Comparison of ENCODE assay signal across 25 cellular contexts in the genomic region with DNA sequence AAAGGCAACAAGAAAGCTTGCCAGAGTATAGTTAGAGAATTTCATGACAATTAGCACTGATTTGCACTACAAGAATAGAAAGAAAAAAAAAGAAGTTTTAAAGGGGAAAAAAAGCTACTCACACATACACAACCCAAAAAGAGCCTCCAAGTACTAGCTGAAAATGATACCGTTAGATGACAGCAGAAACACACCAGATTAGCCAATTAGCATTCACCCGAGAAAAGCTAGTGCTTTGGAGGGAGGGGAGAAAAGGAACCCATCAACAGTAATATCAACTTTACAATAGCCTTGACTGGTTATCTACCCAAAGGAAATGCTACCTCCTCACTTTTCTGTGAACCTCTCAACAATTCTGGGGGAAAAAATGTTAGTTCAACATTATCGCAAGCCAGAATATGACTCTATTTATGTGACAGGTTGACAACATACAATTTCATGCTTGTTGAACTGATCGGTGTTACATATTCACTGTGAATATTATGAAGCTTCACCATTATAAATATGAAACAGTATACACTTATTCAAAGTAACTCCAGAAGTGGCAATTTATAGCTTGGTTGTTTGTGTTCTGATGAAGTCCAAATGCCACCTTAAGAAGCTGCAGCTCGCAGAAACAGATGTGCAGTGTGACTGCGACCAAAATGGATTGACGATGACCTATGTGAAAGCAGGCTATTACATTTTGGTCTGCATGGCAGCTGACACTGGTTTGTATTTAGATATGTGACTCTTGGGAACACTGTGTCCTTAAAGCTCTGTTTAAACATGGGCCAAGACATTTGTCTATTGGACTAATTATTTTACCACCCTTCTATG. TPM values are rescaled to one million over a fixed set of nuclear protein-coding genes. Genes with fewer than 3 reads are reported as not detected.
A peak's percentile ranks its signal among the peaks of the same experiment; 100 is the strongest.
DNase-seq lines count a peak whose midpoint lies in the region; ATAC-seq, FAIRE-seq and TF ChIP-seq lines count a peak whose summit lies in the region.
"Had no signal": no experiment of that assay in that cellular context is flagged by ENCODE, and none has a peak within 500 bp of the region (broad histone marks: within the 10 kb centered on the region; RNA-seq: fewer than 3 reads in every experiment).

No MANE protein-coding gene starts in this region.

- H3K9me2 ChIP-seq in Karpas-422 (replicated peaks; ENCODE audit: insufficient read depth, low read length) = no peaks in the 10 kb centered on the region

- DNase-seq in left ventricle myocardium inferior (no peak), HepG2 (ENCODE audit: low spot score) (no peak), gastrocnemius medialis (peak; percentile 77 to 85), Karpas-422 (no peak), natural killer cell (no peak)
- DNase-seq: CD8-positive, alpha-beta memory T cell; GOT3; HCEC 1CT; Kasumi-1; NCI-H1694; NCI-H2081; NCI-H2171; NCI-H345; NCI-H524; NCI-H774; NK-92 treated with Interleukin-12 subunit alpha and Interleukin-12 subunit beta, amount 100 ng/mL, for 24 hours had no signal

- 66 to 86% methylated on average over 7 of the region's 7 CpGs for WGBS in gastroesophageal sphincter (ENCODE audit: low coverage in 1 of 2), 2 donors
- 99% methylated on average over 7 of the region's 7 CpGs for WGBS in HepG2 (ENCODE audit: low lambda C conversion rate)

- H3K79me2 ChIP-seq in HepG2 (ENCODE audit: insufficient read depth, low read length) = peaks cover 79% of the 10 kb centered on the region
- H3K79me2 ChIP-seq in Karpas-422 (ENCODE audit: low read length) = no peaks in the 10 kb centered on the region

- TF ChIP-seq RAD21 in HepG2 (CRISPR knock-in tag; IDR thresholded peaks at IDR 0.05) = no peak

- H4K20me1 ChIP-seq in HepG2 (ENCODE audit: insufficient read depth, low read length) (no peaks in the 10 kb centered on the region), Karpas-422 (ENCODE audit: insufficient read depth, low read depth, low read length) (no peaks in the 10 kb centered on the region)

- H3K36me3 ChIP-seq in gastroesophageal sphincter = no peaks in the 10 kb centered on the region
- no peaks in the 10 kb centered on the region for H3K36me3 ChIP-seq in left ventricle myocardium inferior
- H3K36me3 ChIP-seq in HepG2 (replicated peaks in 1 of 2; ENCODE audit: control insufficient read depth in 1 of 2, insufficient read depth in 2 of 2, low read length in 2 of 2) = peaks cover 4 to 30% of the 10 kb centered on the region in 2 experiments
- no peaks in the 10 kb centered on the region for H3K36me3 ChIP-seq in gastrocnemius medialis
- H3K36me3 ChIP-seq in Karpas-422 (ENCODE audit: insufficient read depth, low read length) = no peaks in the 10 kb centered on the region

- no peak overlapping the region for H3K27ac Mint-ChIP-seq in natural killer cell
- H3K27ac Mint-ChIP-seq: CD8-positive, alpha-beta memory T cell; IgD-negative memory B cell had no signal

- no peaks in the 10 kb centered on the region for H3K9me3 ChIP-seq in gastroesophageal sphincter
- no peaks in the 10 kb centered on the region for H3K9me3 ChIP-seq in left ventricle myocardium inferior (replicated peaks)
- H3K9me3 ChIP-seq in HepG2 (ENCODE audit: low read length) = no peaks in the 10 kb centered on the region
- H3K9me3 ChIP-seq in gastrocnemius medialis = no peaks in the 10 kb centered on the region
- H3K9me3 ChIP-seq in Karpas-422 (ENCODE audit: low read length) = no peaks in the 10 kb centered on the region

- TF ChIP-seq CTCF in gastroesophageal sphincter (IDR thresholded peaks at IDR 0.05) (no peak), left ventricle myocardium inferior (IDR thresholded peaks at IDR 0.05; ENCODE audit: borderline replicate concordance) (no peak), HepG2 (CRISPR knock-in tag; IDR thresholded peaks at IDR 0.05) (no peak), gastrocnemius medialis (IDR thresholded peaks at IDR 0.05 in 4 of 5, conservative IDR thresholded peaks at IDR 0.05 in 1 of 5) (no peak), natural killer cell (IDR thresholded peaks at IDR 0.05) (no peak)

- H3K4me2 ChIP-seq in HepG2 (ENCODE audit: low read depth, low read length) = no peak overlapping the region
- no peak overlapping the region for H3K4me2 ChIP-seq in Karpas-422 (ENCODE audit: low read depth, low read length, poor library complexity, severe bottlenecking)

- in situ Hi-C loops in HepG2 (cut with HindIII; ENCODE audit: extremely low pct_ligation_motif_present, low pct_unique_long_range_greater_than_20kb) (no loop called here), gastrocnemius medialis (cut with MboI; ENCODE audit: low sequenced_read_pairs in 4 of 4) (no loop called here)

- no peak for FAIRE-seq in HepG2 (lab: Jason Lieb, UNC)
- FAIRE-seq: A204.1, G401.6, GM12892 had no signal

- H3K9ac ChIP-seq in HepG2 (ENCODE audit: insufficient read depth, low read depth, low read length) = no peak overlapping the region
- H3K9ac ChIP-seq in Karpas-422 (ENCODE audit: low read length) = no peak overlapping the region

- no peak overlapping the region for H2AFZ ChIP-seq in HepG2 (ENCODE audit: low read length)
- H2AFZ ChIP-seq in Karpas-422 (ENCODE audit: low read length) = no peak overlapping the region

- POLR2A ChIA-PET in HepG2 (lab: Yijun Ruan, JAX) = interaction anchor here (1.3 to 2.4 kb wide), 4 partner anchors 8 to 17 kb away, joined by 5 to 10 read pairs (median 7); a partner anchor contains a TSS

- BruUV-seq in HepG2 (replicated peaks; lab: Mats Ljungman, UMichigan) = no TSS peak

- H3K36me3 Mint-ChIP-seq in natural killer cell = no peaks in the 10 kb centered on the region
- H3K36me3 Mint-ChIP-seq: CD8-positive, alpha-beta memory T cell; IgD-negative memory B cell had no signal

- H3K4me3 Mint-ChIP-seq in natural killer cell = no peak overlapping the region
- H3K4me3 Mint-ChIP-seq: CD8-positive, alpha-beta memory T cell; IgD-negative memory B cell had no signal

- no peaks in the 10 kb centered on the region for H3K27me3 ChIP-seq in gastroesophageal sphincter
- H3K27me3 ChIP-seq in left ventricle myocardium inferior (ENCODE audit: low read depth) = no peaks in the 10 kb centered on the region
- no peaks in the 10 kb centered on the region for H3K27me3 ChIP-seq in HepG2 (ENCODE audit: control insufficient read depth in 1 of 2, insufficient read depth in 2 of 2, low read length in 2 of 2)
- H3K27me3 ChIP-seq in gastrocnemius medialis = no peaks in the 10 kb centered on the region
- no peaks in the 10 kb centered on the region; the same call in 1 of the 2 replicates for H3K27me3 ChIP-seq in Karpas-422 (ENCODE audit: low read length)

- peaks cover 0 to 9% of the 10 kb centered on the region in 2 donors for H3K9me3 Mint-ChIP-seq in natural killer cell
- H3K9me3 Mint-ChIP-seq: IgD-negative memory B cell had no signal

- TF ChIP-seq EP300 in gastroesophageal sphincter (IDR thresholded peaks at IDR 0.05) (no peak), HepG2 (IDR thresholded peaks at IDR 0.05; ENCODE audit: low read depth in 2 of 2, low read length in 2 of 2) (no peak), HepG2 (CRISPR knock-in tag; IDR thresholded peaks at IDR 0.05; ENCODE audit: borderline replicate concordance) (no peak)

- no peak for ATAC-seq in gastroesophageal sphincter
- no peak for ATAC-seq in HepG2
- peak; percentile 87 to 88 for ATAC-seq in gastrocnemius medialis
- no peak for ATAC-seq in HG03097 (IDR thresholded peaks at IDR 0.05; ENCODE audit: low FRiP score, unreplicated experiment)
- no peak for ATAC-seq in HG03520 (IDR thresholded peaks at IDR 0.05; ENCODE audit: unreplicated experiment)
- no peak for ATAC-seq in natural killer cell
- ATAC-seq: Panc1 had no signal

- CTCF ChIA-PET in HepG2 (lab: Yijun Ruan, JAX; ENCODE audit: low intra/inter-chr PET ratio, low total read pairs) = no interaction called here

- peaks cover 3 to 67% (median 11%) of the 10 kb centered on the region in 3 donors for H3K4me1 ChIP-seq in gastroesophageal sphincter
- peaks cover 84% of the 10 kb centered on the region for H3K4me1 ChIP-seq in left ventricle myocardium inferior
- peaks cover 94% of the 10 kb centered on the region for H3K4me1 ChIP-seq in HepG2 (ENCODE audit: insufficient read depth, low read length)
- peaks cover 61 to 78% of the 10 kb centered on the region in 2 donors for H3K4me1 ChIP-seq in gastrocnemius medialis
- H3K4me1 ChIP-seq in Karpas-422 (ENCODE audit: low read length) = no peaks in the 10 kb centered on the region

- H3K4me1 Mint-ChIP-seq in natural killer cell = no peaks in the 10 kb centered on the region
- H3K4me1 Mint-ChIP-seq: CD8-positive, alpha-beta memory T cell; IgD-negative memory B cell had no signal

- H3K4me3 ChIP-seq in gastroesophageal sphincter (no peak overlapping the region), left ventricle myocardium inferior (peak overlapping the region; percentile 37), HepG2 (replicated peaks in 1 of 3; ENCODE audit: insufficient read depth in 1 of 3, low read depth in 2 of 3, low read length in 3 of 3) (no peak overlapping the region), gastrocnemius medialis (peak overlapping the region; percentile 30 to 42 (median 31)), Karpas-422 (ENCODE audit: low read length) (no peak overlapping the region)

- intact Hi-C loops in left ventricle myocardium inferior (cut with micrococcal nuclease) (no loop called here), HepG2 (cut with micrococcal nuclease; ENCODE audit: unreplicated experiment) (no loop called here), gastrocnemius medialis (cut with DNase I; ENCODE audit: low total_unique reads) (loop anchor here (1.0 kb wide), 1 partner anchor 61 kb away; no protein-coding TSS in a partner anchor), natural killer cell (cut with micrococcal nuclease) (no loop called here)

- TF ChIP-seq POLR2A in gastroesophageal sphincter (IDR thresholded peaks at IDR 0.05) (no peak), HepG2 (IDR thresholded peaks at IDR 0.05; ENCODE audit: insufficient read depth in 1 of 2, low read depth in 2 of 2, low read length in 2 of 2) (no peak), gastrocnemius medialis (IDR thresholded peaks at IDR 0.05) (peak; percentile 76 to 81)

- H3K27ac ChIP-seq in gastroesophageal sphincter (peak overlapping the region in 3 of 4 donors; percentile 25 to 83 (median 46)), left ventricle myocardium inferior (replicated peaks) (peak overlapping the region; percentile 94), HepG2 (ENCODE audit: extremely low read length, insufficient read depth, low read length) (peak overlapping the region; percentile 13), gastrocnemius medialis (peak overlapping the region; percentile 84 to 99 (median 90)), Karpas-422 (ENCODE audit: low read length) (no peak overlapping the region)
- H3K27ac ChIP-seq: C4-2B had no signal

- no peaks in the 10 kb centered on the region for H3K27me3 Mint-ChIP-seq in natural killer cell (ENCODE audit: low read depth in 2 of 2)
- H3K27me3 Mint-ChIP-seq: IgD-negative memory B cell had no signal

RNA-seq across cellular contexts. Expression of a gene that starts 15.9 kb away (rescaled TPM):
- 10 to 100 TPM in 2 of 4 donors, 1 to 10 TPM in 2; 5.8 to 43.7 (median 18.3) TPM for total RNA-seq in gastroesophageal sphincter
- 108 TPM for total RNA-seq in left ventricle myocardium inferior
- 18.8 and 20.7 TPM in 2 replicates for total RNA-seq in HepG2 (2016; rRNA removed; fragmentation: Illumina TruSeq; extraction: Trizol)
- total RNA-seq in HepG2 (2016; cell fraction: cytosol; rRNA removed; fragmentation: Illumina TruSeq; extraction: Trizol; ENCODE audit: low read depth) = 2.1 and 2.8 TPM in 2 replicates
- 16.5 and 17.8 TPM in 2 replicates for total RNA-seq in HepG2 (2016; cell fraction: insoluble cytoplasmic fraction; rRNA removed; fragmentation: Illumina TruSeq; extraction: Trizol)
- 5.2 and 6.9 TPM in 2 replicates for total RNA-seq in HepG2 (2016; cell fraction: membrane; rRNA removed; fragmentation: Illumina TruSeq; extraction: Trizol)
- 48.8 and 51.3 TPM in 2 replicates for total RNA-seq in HepG2 (2016; cell fraction: nucleus; rRNA removed; fragmentation: Illumina TruSeq; extraction: Trizol)
- 26.3 and 37.3 TPM in 2 replicates for polyA plus RNA-seq in HepG2 (2011; rRNA removed)
- polyA plus RNA-seq in HepG2 (2011; cell fraction: cytosol; rRNA removed) = 21.3 and 25.7 TPM in 2 replicates
- 53.6 and 57.4 TPM in 2 replicates for polyA plus RNA-seq in HepG2 (2011; cell fraction: nucleus; rRNA removed)
- polyA plus RNA-seq in HepG2 (2012) = 18.4 and 30.5 TPM in 2 replicates
- 1.1 TPM in 2 replicates for polyA plus RNA-seq in HepG2 (2016; cell fraction: cytosol; fragmentation: Illumina TruSeq; extraction: Trizol; ENCODE audit: low read depth)
- 10.3 and 10.7 TPM in 2 replicates for polyA plus RNA-seq in HepG2 (2016; cell fraction: insoluble cytoplasmic fraction; fragmentation: Illumina TruSeq; extraction: Trizol; ENCODE audit: low read depth)
- 1.2 and 1.5 TPM in 2 replicates for polyA plus RNA-seq in HepG2 (2016; cell fraction: membrane; fragmentation: Illumina TruSeq; extraction: Trizol; ENCODE audit: low read depth)
- 13.7 and 14.4 TPM in 2 replicates for polyA plus RNA-seq in HepG2 (2016; cell fraction: nucleus; fragmentation: Illumina TruSeq; extraction: Trizol; ENCODE audit: insufficient read depth, low read depth)
- 26.6 and 166 TPM in 2 replicates for polyA minus RNA-seq in HepG2 (2011; rRNA and poly(A)+ RNA removed; ENCODE audit: low replicate concordance)
- polyA minus RNA-seq in HepG2 (2011; cell fraction: cytosol; rRNA and poly(A)+ RNA removed) = 30.3 and 31.7 TPM in 2 replicates
- polyA minus RNA-seq in HepG2 (2011; cell fraction: nucleus; rRNA and poly(A)+ RNA removed) = 453 and 498 TPM in 2 replicates
- total RNA-seq in gastrocnemius medialis = 10 to 100 TPM; 30.6 to 68.9 (median 52.3) TPM
- 0.14 TPM in 1 of 2 replicates, not detected in the other for total RNA-seq in Karpas-422 (2014; rRNA removed; shearing (Covaris generic); ENCODE audit: low replicate concordance)
- not detected for total RNA-seq in natural killer cell
- total RNA-seq: CD8-positive, alpha-beta memory T cell had no signal
- polyA plus RNA-seq: CD8-positive, alpha-beta memory T cell; IgD-negative memory B cell had no signal

Comparison
In these comparisons a context has a peak if more than half of its experiments do, and no peak if none do; other contexts are left out.
1. ATAC-seq: peak in gastrocnemius medialis (2 of 2); none in gastroesophageal sphincter (single experiment), HepG2 (single experiment), HG03097 (single experiment), HG03520 (single experiment) and natural killer cell (0 of 3).
2. H3K4me3 ChIP-seq: peak in left ventricle myocardium inferior (single experiment) and gastrocnemius medialis (4 of 4); none in gastroesophageal sphincter (0 of 2), HepG2 (0 of 3) and Karpas-422 (single experiment).
3. POLR2A ChIP-seq: peak in gastrocnemius medialis (2 of 2); none in gastroesophageal sphincter (0 of 2) and HepG2 (0 of 2).
4. DNase-seq: peak in gastrocnemius medialis (2 of 2); none in left ventricle myocardium inferior (single experiment), HepG2 (single experiment), Karpas-422 (single experiment) and natural killer cell (single experiment).